1 cellular context compared by ENCODE assay signal in the genomic region with DNA sequence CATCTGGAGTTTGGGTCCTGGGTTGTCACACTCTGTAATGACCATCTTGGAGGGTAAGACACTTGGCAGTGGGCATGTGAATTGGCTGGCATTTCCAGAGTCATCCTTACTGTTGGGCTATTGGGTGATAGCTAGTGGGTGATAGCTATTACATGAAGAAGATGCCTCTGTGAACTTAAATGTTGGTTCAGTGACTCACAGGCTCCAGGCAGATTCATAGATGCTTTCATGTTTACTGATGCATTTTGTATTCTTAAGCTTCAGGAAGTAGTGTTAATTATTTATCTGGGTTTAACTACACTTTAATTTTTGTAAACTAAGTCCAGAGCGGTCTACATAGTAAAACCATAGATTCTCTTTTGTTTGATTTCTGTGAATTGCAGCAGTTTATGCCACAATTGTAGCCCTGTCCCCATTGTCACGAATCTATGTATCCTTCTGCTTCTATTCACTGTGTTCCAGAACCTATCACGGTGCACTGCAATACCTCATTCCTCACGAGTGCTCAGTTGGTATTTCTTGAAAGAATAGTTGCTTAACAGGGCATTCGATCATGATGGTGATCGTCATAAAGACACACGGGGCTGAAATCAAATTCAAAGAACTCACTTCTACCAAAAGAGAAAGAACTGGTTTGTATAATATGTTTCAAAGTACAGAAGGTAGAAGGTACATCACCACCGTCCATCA.
TF ChIP-seq lines count a peak whose summit lies in the region.

No MANE protein-coding gene starts in this region.

TF ChIP-seq in IMR-90, 13 proteins besides CTCF, POLR2A, EP300 and RAD21 (continued from another document):
- TF ChIP-seq RCOR1 (IDR thresholded peaks at IDR 0.05; ENCODE audit: insufficient replicate concordance, low read length), result no peak
- TF ChIP-seq MAFK (IDR thresholded peaks at IDR 0.05; ENCODE audit: low read depth, low read length), result no peak
- TF ChIP-seq FOS (IDR thresholded peaks at IDR 0.05; ENCODE audit: low read depth, low read length), result no peak
- TF ChIP-seq, protein P1, sequence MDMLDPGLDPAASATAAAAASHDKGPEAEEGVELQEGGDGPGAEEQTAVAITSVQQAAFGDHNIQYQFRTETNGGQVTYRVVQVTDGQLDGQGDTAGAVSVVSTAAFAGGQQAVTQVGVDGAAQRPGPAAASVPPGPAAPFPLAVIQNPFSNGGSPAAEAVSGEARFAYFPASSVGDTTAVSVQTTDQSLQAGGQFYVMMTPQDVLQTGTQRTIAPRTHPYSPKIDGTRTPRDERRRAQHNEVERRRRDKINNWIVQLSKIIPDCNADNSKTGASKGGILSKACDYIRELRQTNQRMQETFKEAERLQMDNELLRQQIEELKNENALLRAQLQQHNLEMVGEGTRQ (IDR thresholded peaks at IDR 0.05; ENCODE audit: low read depth, low read length), result no peak
- no peak for TF ChIP-seq MXI1 (IDR thresholded peaks at IDR 0.05; ENCODE audit: borderline replicate concordance, low read depth, low read length)
- TF ChIP-seq SMC3 (IDR thresholded peaks at IDR 0.05; ENCODE audit: low read depth, low read length), result no peak
